ENCODE assay signal across 9 cellular contexts in genomic region chr15:75712668-75713337, GRCh38. TPM values are rescaled to one million over a fixed set of nuclear protein-coding genes. Genes with fewer than 3 reads are reported as not detected.
DNase-seq lines count a peak whose midpoint lies in the region; ATAC-seq and TF ChIP-seq lines count a peak whose summit lies in the region.
"Had no signal": no experiment of that assay in that cellular context is flagged by ENCODE, and none has a peak within 500 bp of the region (broad histone marks: within the 10 kb centered on the region; RNA-seq: fewer than 3 reads in every experiment).

TSS of gene CSPG4 (minus strand) at chr15:75712848. CDS start at chr15:75712755, 93 bp downstream.

- H3K9me3 Mint-ChIP-seq in MCF 10A (ENCODE audit: unreplicated experiment) = no peaks in the 10 kb centered on the region
- H3K9me3 Mint-ChIP-seq in endodermal cell = no peaks in the 10 kb centered on the region
- peaks cover 0 to 3% (median 0%) of the 10 kb centered on the region in 7 donors for H3K9me3 Mint-ChIP-seq in CD14-positive monocyte
- no peaks in the 10 kb centered on the region for H3K9me3 Mint-ChIP-seq in activated T-cell treated with anti-CD3 and anti-CD28 coated beads, Interleukin-2, amount 50 U/mL, for 72 hours

- POLR2A ChIA-PET in MCF 10A (lab: Yijun Ruan, JAX) = interaction anchor here (0.7 to 1.1 kb wide), 2 partner anchors 49 to 115 kb away, joined by 3 read pairs; no protein-coding TSS in a partner anchor

- H3K27ac ChIP-seq in endodermal cell (ENCODE audit: low read depth, low read length) = no peak within 1 kb of the TSS

- H3K4me1 ChIP-seq in endodermal cell (ENCODE audit: control insufficient read depth, insufficient read depth, low read length) (peaks cover 6% of the 10 kb centered on the region), mucosa of descending colon (ENCODE audit: low read depth) (peaks cover 15% of the 10 kb centered on the region)

- 6 to 19% methylated on average over 6 to 36 of the region's 36 CpGs for WGBS in endodermal cell (ENCODE audit: insufficient coverage in 1 of 2, insufficient read length in 1 of 2), 2 experiments

- no TSS peak for BruUV-seq in MCF 10A (replicated peaks; lab: Mats Ljungman, UMichigan)

- no peak within 1 kb of the TSS for H3K4me3 Mint-ChIP-seq in MCF 10A (ENCODE audit: unreplicated experiment)
- peak within 1 kb of the TSS; percentile 31 for H3K4me3 Mint-ChIP-seq in endodermal cell
- H3K4me3 Mint-ChIP-seq in CD14-positive monocyte = peak within 1 kb of the TSS in 1 of 2 donors; percentile 58
- H3K4me3 Mint-ChIP-seq in activated T-cell treated with anti-CD3 and anti-CD28 coated beads, Interleukin-2, amount 50 U/mL, for 72 hours = no peak within 1 kb of the TSS

- H3K4me1 Mint-ChIP-seq in MCF 10A (ENCODE audit: insufficient read depth, unreplicated experiment) (peaks cover 6% of the 10 kb centered on the region), endodermal cell (peaks cover 6% of the 10 kb centered on the region), CD14-positive monocyte (peaks cover 2% of the 10 kb centered on the region)
- H3K4me1 Mint-ChIP-seq in activated T-cell treated with anti-CD3 and anti-CD28 coated beads, Interleukin-2, amount 50 U/mL, for 72 hours (ENCODE audit: low read depth) = no peaks in the 10 kb centered on the region

- H3K36me3 Mint-ChIP-seq in MCF 10A (ENCODE audit: insufficient read depth, unreplicated experiment) = no peaks in the 10 kb centered on the region
- no peaks in the 10 kb centered on the region for H3K36me3 Mint-ChIP-seq in endodermal cell (ENCODE audit: low read depth)
- H3K36me3 Mint-ChIP-seq in CD14-positive monocyte = no peaks in the 10 kb centered on the region
- H3K36me3 Mint-ChIP-seq in activated T-cell treated with anti-CD3 and anti-CD28 coated beads, Interleukin-2, amount 50 U/mL, for 72 hours (ENCODE audit: insufficient read depth in 2 of 2) = no peaks in the 10 kb centered on the region

- CTCF ChIA-PET in MCF 10A (lab: Yijun Ruan, JAX) = interaction anchor here (0.8 to 3.2 kb wide), 2 partner anchors 21 to 27 kb away, joined by 4 to 11 read pairs; no protein-coding TSS in a partner anchor

- intact Hi-C loops in MCF 10A (cut with micrococcal nuclease) = no loop called here
- intact Hi-C loops in mucosa of descending colon (cut with DNase I, micrococcal nuclease) = no loop called here
- intact Hi-C loops in CD14-positive monocyte (cut with micrococcal nuclease) = no loop called here

- no peak within 1 kb of the TSS for H3K27ac Mint-ChIP-seq in MCF 10A (ENCODE audit: low read depth, unreplicated experiment)
- no peak within 1 kb of the TSS for H3K27ac Mint-ChIP-seq in endodermal cell
- no peak within 1 kb of the TSS for H3K27ac Mint-ChIP-seq in CD14-positive monocyte
- no peak within 1 kb of the TSS for H3K27ac Mint-ChIP-seq in activated T-cell treated with anti-CD3 and anti-CD28 coated beads, Interleukin-2, amount 50 U/mL, for 72 hours

- H3K36me3 ChIP-seq in endodermal cell (ENCODE audit: control insufficient read depth, insufficient read depth, low read length) = no peaks in the 10 kb centered on the region
- no peaks in the 10 kb centered on the region for H3K36me3 ChIP-seq in mucosa of descending colon (ENCODE audit: low read depth)

- ATAC-seq in mucosa of descending colon = peak; percentile 35
- ATAC-seq in GM21367 (IDR thresholded peaks at IDR 0.05; ENCODE audit: unreplicated experiment) = no peak
- no peak for ATAC-seq in activated T-cell treated with anti-CD3 and anti-CD28 coated beads, Interleukin-2, amount 50 U/mL, for 72 hours (replicated peaks in 1 of 2)

- no peak for TF ChIP-seq CTCF in MCF 10A (IDR thresholded peaks at IDR 0.05; ENCODE audit: unreplicated experiment)
- TF ChIP-seq CTCF in endodermal cell (conservative IDR thresholded peaks at IDR 0.05) = no peak
- TF ChIP-seq CTCF in mucosa of descending colon (IDR thresholded peaks at IDR 0.05) = no peak
- no peak for TF ChIP-seq CTCF in CD14-positive monocyte (IDR thresholded peaks at IDR 0.05)

- H3K9me3 ChIP-seq in endodermal cell (ENCODE audit: control insufficient read depth, low read length) (no peaks in the 10 kb centered on the region), mucosa of descending colon (no peaks in the 10 kb centered on the region)

- in situ Hi-C loops in T47D (cut with HindIII; ENCODE audit: low pct_unique_long_range_greater_than_20kb, low sequenced_read_pairs) = no loop called here

- H3K27me3 ChIP-seq in endodermal cell (ENCODE audit: control insufficient read depth, insufficient read depth, low read length, poor library complexity, severe bottlenecking) = peaks cover 12% of the 10 kb centered on the region

- no peak within 1 kb of the TSS for H3K9ac ChIP-seq in endodermal cell (ENCODE audit: extremely low read depth, low read length, poor library complexity, severe bottlenecking)

- H3K27me3 Mint-ChIP-seq in MCF 10A (ENCODE audit: insufficient read depth, unreplicated experiment) = no peaks in the 10 kb centered on the region
- peaks cover 14% of the 10 kb centered on the region for H3K27me3 Mint-ChIP-seq in endodermal cell (ENCODE audit: insufficient read depth)
- H3K27me3 Mint-ChIP-seq in CD14-positive monocyte (ENCODE audit: low read depth in 3 of 3) = peaks cover 12 to 37% (median 33%) of the 10 kb centered on the region in 3 donors
- H3K27me3 Mint-ChIP-seq in activated T-cell treated with anti-CD3 and anti-CD28 coated beads, Interleukin-2, amount 50 U/mL, for 72 hours (ENCODE audit: low read depth) = peaks cover 20% of the 10 kb centered on the region

- DNase-seq in T47D (ENCODE audit: low read depth in 1 of 2, low spot score in 1 of 2) (peak; percentile 59 to 68), MCF 10A (ENCODE audit: unreplicated experiment) (no peak), endodermal cell (peak; percentile 84), mucosa of descending colon (peak; percentile 39 to 63 (median 57)), CD14-positive monocyte (ENCODE audit: low spot score) (no peak), HPDE6-E6E7 (ENCODE audit: extremely low spot score) (no peak)
- no peak for DNase-seq in activated T-cell treated with anti-CD3 and anti-CD28 coated beads, Interleukin-2, amount 50 U/mL, for 72 hours
- DNase-seq: MM.1S had no signal

- H3K4me3 ChIP-seq in endodermal cell (ENCODE audit: low read length) (peak within 1 kb of the TSS; percentile 58), mucosa of descending colon (no peak within 1 kb of the TSS)

RNA-seq across cellular contexts. Expression of gene CSPG4, which starts in this region (rescaled TPM):
- 0.05 and 0.21 TPM in 2 replicates for total RNA-seq in MCF 10A (2022)
- 1 to 10 TPM; 1.8 to 3.3 TPM for total RNA-seq in endodermal cell
- polyA plus RNA-seq in endodermal cell (2013, experiment 1 of 2) = 3.4 TPM
- 3.3 TPM for polyA plus RNA-seq in endodermal cell (2013, experiment 2 of 2)
- 10 to 100 TPM in 1 of 3 donors, 1 to 10 TPM in 2; 3.0 to 86.8 (median 7.8) TPM for total RNA-seq in mucosa of descending colon
- not detected for polyA plus RNA-seq in CD14-positive monocyte
- total RNA-seq in activated T-cell treated with anti-CD3 and anti-CD28 coated beads, Interleukin-2, amount 50 U/mL, for 72 hours = not detected

Comparison
In these comparisons a context has a peak if more than half of its experiments do, and no peak if none do; other contexts are left out.
1. DNase-seq: peak in T47D (2 of 2), endodermal cell (single experiment) and mucosa of descending colon (3 of 3); none in MCF 10A (single experiment), CD14-positive monocyte (single experiment), activated T-cell treated with anti-CD3 and anti-CD28 coated beads, Interleukin-2, amount 50 U/mL, for 72 hours (0 of 2) and HPDE6-E6E7 (single experiment).